In the genomic region with DNA sequence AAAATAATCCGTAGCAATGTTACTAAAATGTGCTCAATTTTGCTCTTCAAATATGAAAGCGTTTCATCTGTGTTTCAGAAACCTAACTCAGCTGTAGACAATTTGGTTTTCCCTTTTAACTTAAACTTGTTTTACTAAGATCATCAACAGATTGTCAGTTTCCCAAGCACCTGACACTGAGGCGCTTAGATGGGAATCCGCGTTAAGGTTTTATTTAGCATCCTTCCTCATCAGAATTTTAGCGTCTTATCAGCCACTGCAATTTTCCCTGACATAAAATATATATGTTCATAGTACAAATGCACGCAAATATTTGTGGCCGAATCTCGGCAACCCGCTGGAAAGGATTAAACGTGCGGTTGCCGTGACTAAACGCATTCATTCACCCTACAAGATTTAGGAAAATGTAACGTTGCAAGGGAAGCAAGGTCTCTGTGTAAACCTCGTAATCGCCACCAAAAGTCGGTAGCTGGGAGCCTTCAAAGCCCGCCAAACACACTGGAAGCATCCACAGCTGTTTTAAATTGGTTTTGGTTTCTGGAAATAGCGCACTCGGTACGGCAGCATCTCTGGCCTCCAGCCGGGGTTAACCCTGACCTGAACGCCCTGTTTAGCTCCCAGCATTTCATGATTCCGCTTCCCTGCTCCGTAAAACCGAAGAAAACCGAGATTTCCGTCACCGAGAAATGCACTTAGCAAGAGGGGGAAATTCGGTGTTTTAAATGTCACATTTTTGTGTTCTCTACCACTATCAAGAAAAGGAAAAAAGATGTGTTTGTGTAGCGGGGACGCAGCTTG, we compare ENCODE assay signal across 8 cellular contexts. TPM values are rescaled to one million over a fixed set of nuclear protein-coding genes. Genes with fewer than 3 reads are reported as not detected.
DNase-seq lines count a peak whose midpoint lies in the region; ATAC-seq and TF ChIP-seq lines count a peak whose summit lies in the region.

No MANE protein-coding gene starts in this region.

- ATAC-seq in heart right ventricle (peak in 4 of 8 donors; percentile 25 to 49 (median 46)), HG02798 (IDR thresholded peaks at IDR 0.05; ENCODE audit: poor library complexity, unreplicated experiment) (no peak), GM21529 (IDR thresholded peaks at IDR 0.05; ENCODE audit: unreplicated experiment) (no peak), GM21360 (IDR thresholded peaks at IDR 0.05; ENCODE audit: unreplicated experiment) (no peak)

- WGBS in heart right ventricle, 2 donors: 5% methylated on average over 33 of the region's 33 CpGs

- H3K4me1 ChIP-seq in heart right ventricle: peaks cover 0 to 30% (median 16%) of the 10 kb centered on the region in 9 donors

- H3K36me3 Mint-ChIP-seq in activated naive CD8-positive, alpha-beta T cell: no peaks in the 10 kb centered on the region

- no peak overlapping the region for H3K27ac Mint-ChIP-seq in activated naive CD8-positive, alpha-beta T cell

- peak overlapping the region; percentile 68 for H3K4me3 Mint-ChIP-seq in activated naive CD8-positive, alpha-beta T cell

- no peak for TF ChIP-seq CTCF in heart right ventricle (IDR thresholded peaks at IDR 0.05)

- peaks cover 0 to 69% (median 28%) of the 10 kb centered on the region in 7 donors for H3K27me3 ChIP-seq in heart right ventricle

- H3K36me3 ChIP-seq in heart right ventricle: no peaks in the 10 kb centered on the region

- peak; percentile 37 for DNase-seq in DMS53 treated with DMSO at 0.1 percent for 48 hours (lab: John Stamatoyannopoulos, UW; ENCODE audit: unreplicated experiment)
- peak; percentile 62 for DNase-seq in NCI-H1092 (lab: John Stamatoyannopoulos, UW)
- peak in 1 of 2 donors; percentile 32 for DNase-seq in heart right ventricle
- peak in 8 of 10 donors; percentile 19 to 83 (median 30) for DNase-seq in posterior cingulate gyrus

- H3K9me3 Mint-ChIP-seq in activated naive CD8-positive, alpha-beta T cell (ENCODE audit: low read depth): no peaks in the 10 kb centered on the region

- H3K4me3 ChIP-seq in heart right ventricle: peak overlapping the region; percentile 60 to 89 (median 69)

- intact Hi-C loops in heart right ventricle (cut with DNase I) (loop anchor here (2.0 to 10.0 kb wide), 9 partner anchors 140 to 820 kb away; partner anchors contain the start of gene CASD1 (in 1 of the 10)), posterior cingulate gyrus (cut with DNase I) (loop anchor here (5.0 to 10.0 kb wide), 4 partner anchors 208 to 547 kb away; partner anchors contain the start of gene PPP1R9A)

- peaks cover 0 to 3% (median 0%) of the 10 kb centered on the region in 11 donors for H3K9me3 ChIP-seq in heart right ventricle

- peaks cover 25% of the 10 kb centered on the region for H3K27me3 Mint-ChIP-seq in activated naive CD8-positive, alpha-beta T cell

- H3K27ac ChIP-seq in heart right ventricle: peak overlapping the region in 9 of 10 donors; percentile 58 to 83 (median 73)

- H3K4me1 Mint-ChIP-seq in activated naive CD8-positive, alpha-beta T cell (ENCODE audit: low read depth): peaks cover 19% of the 10 kb centered on the region

RNA-seq across cellular contexts. Expression of gene SGCE, which starts 1.0 kb away (rescaled TPM):
- 10 to 100 TPM; 19.0 to 31.1 (median 21.2) TPM for total RNA-seq in heart right ventricle
- polyA plus RNA-seq in heart right ventricle: 10 to 100 TPM; 11.5 to 16.8 TPM
